In genomic region chr11:117859713-117860112, GRCh38 we compare ENCODE assay signal across 19 cellular contexts. TPM values are rescaled to one million over a fixed set of nuclear protein-coding genes. Genes with fewer than 3 reads are reported as not detected.
"Had no signal": no experiment of that assay in that cellular context is flagged by ENCODE, and none has a peak within 500 bp of the region (broad histone marks: within the 10 kb centered on the region; RNA-seq: fewer than 3 reads in every experiment).

No MANE protein-coding gene starts in this region.

- H3K4me3 ChIP-seq: suprapubic skin, upper lobe of left lung had no signal

- H3K27me3 ChIP-seq: suprapubic skin, upper lobe of left lung had no signal

- H3K27ac Mint-ChIP-seq: activated CD4-positive, alpha-beta memory T cell treated with anti-CD3 and anti-CD28 coated beads, Interleukin-2, amount 10 ng/mL, durations not matched to agents 7 days and 5 days; activated T-cell treated with anti-CD3 and anti-CD28 coated beads, Interleukin-2, amount 50 U/mL, for 72 hours; immature natural killer cell; T-cell; WTC11 had no signal

- H3K4me3 Mint-ChIP-seq: activated CD4-positive, alpha-beta memory T cell treated with anti-CD3 and anti-CD28 coated beads, Interleukin-2, amount 10 ng/mL, durations not matched to agents 7 days and 5 days; activated T-cell treated with anti-CD3 and anti-CD28 coated beads, Interleukin-2, amount 50 U/mL, for 72 hours; immature natural killer cell; neural crest cell; stimulated activated naive CD8-positive, alpha-beta T cell treated with anti-CD3 and anti-CD28 coated beads, Interleukin-15, amount 100 ng/mL, for 72 hours; T-cell; WTC11 had no signal

- ATAC-seq: activated T-cell treated with anti-CD3 and anti-CD28 coated beads, Interleukin-2, amount 50 U/mL, for 72 hours; stimulated activated naive CD8-positive, alpha-beta T cell treated with anti-CD3 and anti-CD28 coated beads, Interleukin-15, amount 100 ng/mL, for 72 hours; T-cell; WTC11 had no signal

- H3K36me3 Mint-ChIP-seq: T-cell, WTC11 had no signal

- H3K9me3 ChIP-seq: suprapubic skin, upper lobe of left lung had no signal

- H3K36me3 ChIP-seq: suprapubic skin, upper lobe of left lung had no signal

- H3K27ac ChIP-seq: suprapubic skin had no signal

- DNase-seq: activated CD4-positive, alpha-beta memory T cell treated with anti-CD3 and anti-CD28 coated beads, Interleukin-2, amount 10 ng/mL, durations not matched to agents 7 days and 5 days; activated CD4-positive, alpha-beta T cell treated with anti-CD3 and anti-CD28 coated beads for 48 hours; activated naive CD4-positive, alpha-beta T cell treated with anti-CD3 and anti-CD28 coated beads, Interleukin-2, amount 50 U/mL, for 16 hours; activated T-cell treated with anti-CD3 and anti-CD28 coated beads, Interleukin-2, amount 50 U/mL, for 72 hours; aorta; cerebellar nuclear complex; effector CD4-positive, alpha-beta T cell; immature natural killer cell; kidney glomerular epithelial cell; midbrain; retina; stimulated activated CD4-positive, alpha-beta T cell treated with anti-CD3 and anti-CD28 coated beads, Interleukin-2, amount 100 ng/mL, for 24 hours; stimulated activated naive CD8-positive, alpha-beta T cell treated with anti-CD3 and anti-CD28 coated beads, Interleukin-15, amount 100 ng/mL, for 72 hours; T-cell; upper lobe of left lung had no signal

- H3K9me3 Mint-ChIP-seq: activated CD4-positive, alpha-beta memory T cell treated with anti-CD3 and anti-CD28 coated beads, Interleukin-2, amount 10 ng/mL, durations not matched to agents 7 days and 5 days; activated T-cell treated with anti-CD3 and anti-CD28 coated beads, Interleukin-2, amount 50 U/mL, for 72 hours; immature natural killer cell; neural crest cell; stimulated activated naive CD8-positive, alpha-beta T cell treated with anti-CD3 and anti-CD28 coated beads, Interleukin-15, amount 100 ng/mL, for 72 hours; T-cell; WTC11 had no signal

- H3K27me3 Mint-ChIP-seq: stimulated activated naive CD8-positive, alpha-beta T cell treated with anti-CD3 and anti-CD28 coated beads, Interleukin-15, amount 100 ng/mL, for 72 hours had no signal

RNA-seq across cellular contexts. Expression of gene FXYD6, which starts 16.7 kb away (rescaled TPM):
- total RNA-seq: activated CD4-positive, alpha-beta memory T cell treated with anti-CD3 and anti-CD28 coated beads, Interleukin-2, amount 10 ng/mL, durations not matched to agents 7 days and 5 days had no signal
- polyA plus RNA-seq: immature natural killer cell had no signal

RNA-seq across cellular contexts. Expression of gene FXYD2, which starts 35.2 kb away (rescaled TPM):
- total RNA-seq: myocyte, suprapubic skin had no signal
